In the genomic region with DNA sequence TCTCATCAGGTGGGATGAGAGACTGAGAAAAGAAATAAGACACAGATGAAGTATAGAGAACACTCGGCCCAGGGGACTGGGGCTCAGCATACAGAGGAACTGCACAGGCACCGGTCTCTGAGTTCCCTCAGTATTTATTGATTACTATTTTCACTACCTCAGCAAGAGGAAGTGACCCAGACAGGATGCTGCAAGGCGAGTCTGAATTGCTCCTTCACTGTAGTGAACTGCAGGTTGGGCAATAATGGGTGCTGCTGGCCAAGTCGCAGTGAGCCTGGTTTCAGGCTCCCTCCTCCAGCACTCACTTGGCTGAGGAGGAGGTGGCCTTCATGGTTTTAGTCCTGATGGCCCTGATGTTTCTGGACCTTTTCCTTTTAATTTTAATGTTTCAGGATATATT, we compare ENCODE assay signal across 12 cellular contexts. TPM values are rescaled to one million over a fixed set of nuclear protein-coding genes. Genes with fewer than 3 reads are reported as not detected.
DNase-seq lines count a peak whose midpoint lies in the region; ATAC-seq lines count a peak whose summit lies in the region.
"Had no signal": no experiment of that assay in that cellular context is flagged by ENCODE, and none has a peak within 500 bp of the region (broad histone marks: within the 10 kb centered on the region; RNA-seq: fewer than 3 reads in every experiment).

No MANE protein-coding gene starts in this region.

- H4K20me1 ChIP-seq in BLaER1 treated with 17β-estradiol and CSF1 and Interleukin-3, amounts not matched to agents 10 nM and 100 nM: no peaks in the 10 kb centered on the region

- H3K27ac ChIP-seq in BLaER1 treated with 17β-estradiol and CSF1 and Interleukin-3, amounts not matched to agents 10 nM and 100 nM: peak overlapping the region in 2 of 11 experiments; percentile 18 to 28; a peak in 2 of 22 replicates

- no peaks in the 10 kb centered on the region for H3K27me3 ChIP-seq in BLaER1 treated with 17β-estradiol and CSF1 and Interleukin-3, amounts not matched to agents 10 nM and 100 nM

- H3K4me1 ChIP-seq in BLaER1 treated with 17β-estradiol and CSF1 and Interleukin-3, amounts not matched to agents 10 nM and 100 nM: peaks cover 7 to 65% (median 29%) of the 10 kb centered on the region in 10 experiments; a peak in 19 of 20 replicates

- peak overlapping the region in 6 of 11 experiments; percentile 18 to 73 (median 60); a peak in 12 of 22 replicates for H3K4me2 ChIP-seq in BLaER1 treated with 17β-estradiol and CSF1 and Interleukin-3, amounts not matched to agents 10 nM and 100 nM

- peaks cover 0 to 10% (median 0%) of the 10 kb centered on the region in 11 experiments; a peak in 5 of 22 replicates for H3K36me3 ChIP-seq in BLaER1 treated with 17β-estradiol and CSF1 and Interleukin-3, amounts not matched to agents 10 nM and 100 nM

- H3K9me3 ChIP-seq in BLaER1 treated with 17β-estradiol and CSF1 and Interleukin-3, amounts not matched to agents 10 nM and 100 nM (replicated peaks in 1 of 11): peaks cover 15 to 40% (median 25%) of the 10 kb centered on the region in 11 experiments

- no peak overlapping the region for H3K4me3 ChIP-seq in BLaER1 treated with 17β-estradiol and CSF1 and Interleukin-3, amounts not matched to agents 10 nM and 100 nM

- ATAC-seq in GM19397 (IDR thresholded peaks at IDR 0.05; ENCODE audit: unreplicated experiment): peak; percentile 83
- peak; percentile 86 for ATAC-seq in HG03469 (IDR thresholded peaks at IDR 0.05; ENCODE audit: unreplicated experiment)

- H3K9ac ChIP-seq in BLaER1 treated with 17β-estradiol and CSF1 and Interleukin-3, amounts not matched to agents 10 nM and 100 nM: no peak overlapping the region

- DNase-seq in globus pallidus (ENCODE audit: low spot score) (peak; percentile 46), NCI-H1417 (lab: John Stamatoyannopoulos, UW) (no peak), NCI-H524 treated with DMSO at 0.1 percent for 48 hours (lab: John Stamatoyannopoulos, UW) (no peak), SK-N-DZ (ENCODE audit: low spot score) (no peak)
- DNase-seq in stimulated activated naive CD4-positive, alpha-beta T cell treated with Interleukin-2 at 50 U/mL for 16 hours (lab: John Stamatoyannopoulos, UW): no peak
- DNase-seq: CD8-positive, alpha-beta memory T cell; immature natural killer cell; stimulated activated CD4-positive, alpha-beta T cell treated with anti-CD3 and anti-CD28 coated beads, Interleukin-12 subunit alpha, Interleukin-12 subunit beta, amount 100 ng/mL, for 4 hours had no signal

RNA-seq across cellular contexts. Expression of a gene that starts 10.4 kb away (rescaled TPM):
- not detected in 2 replicates for polyA plus RNA-seq in SK-N-DZ (2014; cell fraction: cytosol; rRNA removed)
- polyA plus RNA-seq in SK-N-DZ (2014; cell fraction: nucleus; rRNA removed): not detected in 2 replicates
- polyA plus RNA-seq: CD8-positive, alpha-beta memory T cell; immature natural killer cell; urinary bladder had no signal

RNA-seq across cellular contexts. Expression of a gene that starts 23.0 kb away (rescaled TPM):
- polyA plus RNA-seq in SK-N-DZ (2014; cell fraction: cytosol; rRNA removed): not detected in 2 replicates
- not detected in 2 replicates for polyA plus RNA-seq in SK-N-DZ (2014; cell fraction: nucleus; rRNA removed)
- polyA plus RNA-seq: CD8-positive, alpha-beta memory T cell; immature natural killer cell; urinary bladder had no signal
